1 cellular context compared by ENCODE assay signal in the genomic region with DNA sequence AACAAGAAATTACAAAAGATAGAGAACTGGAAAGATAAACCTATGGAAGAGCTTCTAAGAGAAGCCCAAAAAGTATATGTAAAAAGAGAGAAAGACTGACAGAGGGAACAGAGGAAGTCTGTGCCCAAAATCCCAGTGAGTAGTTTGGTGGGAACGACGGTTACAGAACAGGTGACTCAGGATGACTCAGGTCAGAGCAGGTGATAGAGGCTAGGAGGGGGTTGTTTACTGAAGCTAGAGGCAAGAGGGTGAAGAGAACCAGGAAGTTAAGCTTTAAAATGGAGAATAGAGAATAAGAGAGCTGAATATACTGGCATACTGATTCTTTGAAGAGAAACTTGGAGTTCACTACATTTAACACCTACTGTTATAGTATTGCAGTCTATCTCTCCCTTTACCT.
TF ChIP-seq lines count a peak whose summit lies in the region.
"Not testable (repeated sequence)": the region's sequence is repeated elsewhere in the genome, so short reads cannot be mapped to it uniquely, and the experiment has no call there.

No MANE protein-coding gene starts in this region.

TF ChIP-seq in K562, 482 proteins besides CTCF, POLR2A, EP300 and RAD21 (continued from another document):
- peak; percentile 66 to 71 for TF ChIP-seq TRIM24 (IDR thresholded peaks at IDR 0.05)
- TF ChIP-seq MAFG (tag; conservative IDR thresholded peaks at IDR 0.05) = peak; percentile 48; the same call in 1 of the 2 replicates
- TF ChIP-seq EP400 (IDR thresholded peaks at IDR 0.05) = peak; percentile 33; the same call in 1 of the 2 replicates
- peak; percentile 50 for TF ChIP-seq L3MBTL2 (IDR thresholded peaks at IDR 0.05)
- TF ChIP-seq TOE1 (IDR thresholded peaks at IDR 0.05; ENCODE audit: borderline replicate concordance) = peak; percentile 79
- TF ChIP-seq TOE1 (CRISPR knock-in tag; IDR thresholded peaks at IDR 0.05; ENCODE audit: borderline replicate concordance, low read depth); MYBL2 (CRISPR knock-in tag; IDR thresholded peaks at IDR 0.05; ENCODE audit: borderline replicate concordance); ATF3 (CRISPR knock-in tag; conservative IDR thresholded peaks at IDR 0.05): not testable (repeated sequence)
- 0 out of 2 replicates have a peak, but pooled peaks have one; percentile 21 for TF ChIP-seq NBN (IDR thresholded peaks at IDR 0.05; ENCODE audit: low read depth)
- TF ChIP-seq SMARCA4 (IDR thresholded peaks at IDR 0.05) = peak; percentile 84
- peak; percentile 92 to 94 for TF ChIP-seq FOXK2 (conservative IDR thresholded peaks at IDR 0.05 in 1 of 2, IDR thresholded peaks at IDR 0.05 in 1 of 2; ENCODE audit: low read depth in 2 of 2)
- TF ChIP-seq MYBL2 (IDR thresholded peaks at IDR 0.05; ENCODE audit: low read depth) = peak; percentile 50; the same call in 1 of the 2 replicates
- TF ChIP-seq ZNF316 (IDR thresholded peaks at IDR 0.05) = peak; percentile 75; the same call in 1 of the 2 replicates
- peak; percentile 86 for TF ChIP-seq NFE2 (IDR thresholded peaks at IDR 0.05; ENCODE audit: low read depth)
- TF ChIP-seq ATF3 (IDR thresholded peaks at IDR 0.05) = peak; percentile 87
